21 cellular contexts compared by ENCODE assay signal in the genomic region with DNA sequence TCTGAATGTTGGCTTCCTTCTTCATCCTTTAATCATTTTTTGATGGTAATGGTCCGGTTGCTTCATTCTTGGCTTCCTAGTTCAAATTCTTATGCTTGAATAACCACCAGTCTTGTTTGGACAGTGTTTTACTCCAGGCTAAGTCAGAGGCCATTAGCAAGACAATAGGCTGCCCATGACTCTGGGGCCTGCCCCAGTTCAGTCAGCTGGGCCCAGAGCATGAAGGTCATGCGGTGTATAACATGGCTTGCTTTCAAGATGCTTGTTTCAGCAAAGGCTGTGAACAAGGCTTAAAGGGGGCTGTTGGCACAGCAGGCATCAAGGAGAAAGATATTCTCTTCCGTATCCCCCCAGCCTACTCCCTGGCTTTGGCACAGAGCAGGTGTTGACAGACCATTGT. TPM values are rescaled to one million over a fixed set of nuclear protein-coding genes. Genes with fewer than 3 reads are reported as not detected.
A peak's percentile ranks its signal among the peaks of the same experiment; 100 is the strongest.
DNase-seq lines count a peak whose midpoint lies in the region; ATAC-seq, FAIRE-seq and TF ChIP-seq lines count a peak whose summit lies in the region.
"Had no signal": no experiment of that assay in that cellular context is flagged by ENCODE, and none has a peak within 500 bp of the region (broad histone marks: within the 10 kb centered on the region; RNA-seq: fewer than 3 reads in every experiment).

No MANE protein-coding gene starts in this region.

- H3K4me2 ChIP-seq in GM23338 = no peak overlapping the region

- POLR2A ChIA-PET in Panc1 (lab: Charles Lee) = no interaction called here

- no TSS peak for BruUV-seq in Panc1 (replicated peaks; lab: Mats Ljungman, UMichigan)

- no peak for TF ChIP-seq CTCF in AG09319 (IDR thresholded peaks at IDR 0.05; ENCODE audit: low read depth, low read length)
- TF ChIP-seq CTCF in GM23338 (conservative IDR thresholded peaks at IDR 0.05; ENCODE audit: low read depth in 2 of 2) = no peak
- TF ChIP-seq CTCF in Panc1 (IDR thresholded peaks at IDR 0.05) = no peak
- no peak for TF ChIP-seq CTCF in pancreas (IDR thresholded peaks at IDR 0.05)

- H3K4me3 Mint-ChIP-seq in GM23338 = no peak overlapping the region

- H3K27ac Mint-ChIP-seq in GM23338 = no peak overlapping the region

- intact Hi-C loops in Panc1 (cut with micrococcal nuclease; ENCODE audit: unreplicated experiment) (no loop called here), pancreas (cut with DNase I) (no loop called here)

- FAIRE-seq in pancreas (lab: Jason Lieb, UNC) = no peak
- FAIRE-seq: A204.1, GM19239 had no signal

- CTCF ChIA-PET in Panc1 (lab: Charles Lee) = no interaction called here

- H3K27me3 ChIP-seq in GM23338 (ENCODE audit: insufficient read depth) (no peaks in the 10 kb centered on the region), Panc1 (ENCODE audit: control insufficient read depth, insufficient read depth, low read length) (no peaks in the 10 kb centered on the region), pancreas (no peaks in the 10 kb centered on the region)

- no peak overlapping the region for H3K4me3 ChIP-seq in GM23338
- H3K4me3 ChIP-seq in Panc1 (ENCODE audit: low read depth in 2 of 2, low read length in 2 of 2) = no peak overlapping the region
- no peak overlapping the region for H3K4me3 ChIP-seq in pancreas
- H3K4me3 ChIP-seq: SK-N-MC had no signal

- no peaks in the 10 kb centered on the region for H3K79me2 ChIP-seq in GM23338 (replicated peaks; ENCODE audit: insufficient read depth)

- H3K9me3 Mint-ChIP-seq in GM23338 = no peaks in the 10 kb centered on the region

- H3K4me1 ChIP-seq in GM23338 (ENCODE audit: insufficient read depth) = no peaks in the 10 kb centered on the region
- H3K4me1 ChIP-seq in Panc1 (ENCODE audit: control insufficient read depth, insufficient read depth, low read length) = peaks cover 22% of the 10 kb centered on the region
- no peaks in the 10 kb centered on the region for H3K4me1 ChIP-seq in pancreas

- H3K27ac ChIP-seq in GM23338 (ENCODE audit: low read depth) = no peak overlapping the region
- peak overlapping the region; percentile 73 for H3K27ac ChIP-seq in Panc1 (ENCODE audit: low read length)
- H3K27ac ChIP-seq in pancreas = no peak overlapping the region
- H3K27ac ChIP-seq: SK-N-MC had no signal

- no peaks in the 10 kb centered on the region for H3F3A ChIP-seq in GM23338 (replicated peaks; ENCODE audit: low read depth)

- H4K20me1 ChIP-seq in GM23338 (replicated peaks; ENCODE audit: insufficient read depth) = no peaks in the 10 kb centered on the region

- H3K9me2 ChIP-seq in GM23338 (ENCODE audit: insufficient read depth) = peaks cover 2% of the 10 kb centered on the region; the same call in 1 of the 2 replicates

- H3K4me1 Mint-ChIP-seq in GM23338 = peaks cover 6% of the 10 kb centered on the region; the same call in 2 of the 3 replicates

- no peaks in the 10 kb centered on the region; the same call in 2 of the 3 replicates for H3K36me3 Mint-ChIP-seq in GM23338 (ENCODE audit: low read depth)

- 92 to 96% methylated on average over 3 of the region's 3 CpGs for WGBS in pancreas, 2 donors

- no peaks in the 10 kb centered on the region for H3K9me3 ChIP-seq in Panc1 (ENCODE audit: control insufficient read depth, insufficient read depth, low read depth, low read length)
- H3K9me3 ChIP-seq in pancreas = no peaks in the 10 kb centered on the region

- DNase-seq in AG09319 (ENCODE audit: extremely low read depth, low read depth) (peak; percentile 62), GM23338 (ENCODE audit: low spot score) (no peak), Panc1 (ENCODE audit: low read depth, low spot score) (no peak), fibroblast of peridontal ligament (ENCODE audit: extremely low read depth) (peak; percentile 51), pancreas (no peak), HK-2 (ENCODE audit: unreplicated experiment) (no peak), NCI-H1092 (lab: John Stamatoyannopoulos, UW) (no peak)
- DNase-seq: C1 segment of cervical spinal cord, DMS 273 treated with DMSO at 0.1 percent for 48 hours, EL, HCEC 1CT, KBM-7, NCI-H1048, NCI-H187, NCI-H345, NCI-H526, OCI-M1 had no signal

- H3K36me3 ChIP-seq in GM23338 (ENCODE audit: insufficient read depth) (no peaks in the 10 kb centered on the region), Panc1 (ENCODE audit: control insufficient read depth, insufficient read depth, low read length) (peaks cover 8% of the 10 kb centered on the region; the same call in 1 of the 2 replicates), pancreas (no peaks in the 10 kb centered on the region)

- peaks cover 7% of the 10 kb centered on the region for H3K27me3 Mint-ChIP-seq in GM23338 (ENCODE audit: insufficient read depth, low read depth, poor library complexity)

- ATAC-seq in GM23338 (peak; percentile 35; the same call in 1 of the 3 replicates), Panc1 (no peak), GM19023 (IDR thresholded peaks at IDR 0.05; ENCODE audit: unreplicated experiment) (no peak), pancreas (no peak)

- in situ Hi-C loops in Panc1 (cut with HindIII; ENCODE audit: low pct_unique_long_range_greater_than_20kb, low sequenced_read_pairs) = no loop called here

- no peak overlapping the region for H2AFZ ChIP-seq in GM23338

TF ChIP-seq in GM23338, 12 proteins besides CTCF, POLR2A, EP300 and RAD21 (continues in another document):
- TF ChIP-seq, protein P1, sequence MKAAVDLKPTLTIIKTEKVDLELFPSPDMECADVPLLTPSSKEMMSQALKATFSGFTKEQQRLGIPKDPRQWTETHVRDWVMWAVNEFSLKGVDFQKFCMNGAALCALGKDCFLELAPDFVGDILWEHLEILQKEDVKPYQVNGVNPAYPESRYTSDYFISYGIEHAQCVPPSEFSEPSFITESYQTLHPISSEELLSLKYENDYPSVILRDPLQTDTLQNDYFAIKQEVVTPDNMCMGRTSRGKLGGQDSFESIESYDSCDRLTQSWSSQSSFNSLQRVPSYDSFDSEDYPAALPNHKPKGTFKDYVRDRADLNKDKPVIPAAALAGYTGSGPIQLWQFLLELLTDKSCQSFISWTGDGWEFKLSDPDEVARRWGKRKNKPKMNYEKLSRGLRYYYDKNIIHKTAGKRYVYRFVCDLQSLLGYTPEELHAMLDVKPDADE (IDR thresholded peaks at IDR 0.05) = no peak

RNA-seq across cellular contexts. Expression of a gene that starts 13.7 kb away (rescaled TPM):
- 1.0 and 1.6 TPM in 2 replicates for total RNA-seq in GM23338 (2014; rRNA removed; shearing (Covaris generic))
- polyA plus RNA-seq in GM23338 (2016; fragmentation: Nextera tagmentation; extraction: Ambion mirVana) (1.4 and 2.0 TPM in 2 replicates), pancreas (1 to 10 TPM; 2.4 to 6.4 TPM)
- total RNA-seq in Panc1 (2021; ENCODE audit: unreplicated experiment) (54.5 TPM), pancreas (10 to 100 TPM in 1 of 6 donors, 1 to 10 TPM in 5; 3.3 to 10.6 (median 3.9) TPM)
- polyA plus RNA-seq in Panc1 (2012; ENCODE audit: insufficient read length) = 34.5 TPM

RNA-seq across cellular contexts. Expression of a gene that starts 57.7 kb away (rescaled TPM):
- total RNA-seq in GM23338 (2014; rRNA removed; shearing (Covaris generic)) = 0.10 TPM in 1 of 2 replicates, not detected in the other
- polyA plus RNA-seq in GM23338 (2016; fragmentation: Nextera tagmentation; extraction: Ambion mirVana) (0.49 and 0.74 TPM in 2 replicates), pancreas (100 to 1,000 TPM in 1 of 2 donors, 10 to 100 TPM in 1; 85.0 to 183 TPM)
- total RNA-seq in Panc1 (2021; ENCODE audit: unreplicated experiment) (1,063 TPM), pancreas (100 to 1,000 TPM in 3 of 6 donors, 10 to 100 TPM in 3; 53.7 to 226 (median 92.1) TPM)
- polyA plus RNA-seq in Panc1 (2012; ENCODE audit: insufficient read length) = 1,714 TPM

Comparison
In these comparisons a context has a peak if more than half of its experiments do, and no peak if none do; other contexts are left out.
1. DNase-seq: peak in AG09319 (single experiment) and fibroblast of peridontal ligament (single experiment); none in GM23338 (single experiment), Panc1 (single experiment), pancreas (0 of 6), HK-2 (single experiment) and NCI-H1092 (single experiment).
2. RNA of a gene that starts 57.7 kb away (total RNA-seq): 1,063 TPM in Panc1 (single experiment) and 53.7 to 226 TPM in pancreas; 0.10 TPM in GM23338; every median in the first group is over 10 times any median in the second.